Comparison of ENCODE assay signal across 12 cellular contexts in the genomic region with DNA sequence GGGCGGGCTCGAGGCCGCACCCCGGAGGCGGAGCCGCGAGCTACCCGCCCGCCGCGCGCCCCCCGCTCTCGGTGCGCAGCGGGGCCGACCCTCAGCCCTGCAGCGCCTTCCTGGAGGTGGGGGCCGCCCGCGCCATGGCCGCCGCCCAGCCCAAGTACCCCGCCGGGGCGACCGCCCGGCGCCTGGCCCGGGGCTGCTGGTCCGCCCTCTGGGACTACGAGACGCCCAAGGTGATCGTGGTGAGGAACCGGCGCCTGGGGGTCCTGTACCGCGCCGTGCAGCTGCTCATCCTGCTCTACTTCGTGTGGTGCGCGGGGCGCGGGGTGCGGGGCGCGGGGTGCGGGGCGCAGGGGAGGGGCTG. TPM values are rescaled to one million over a fixed set of nuclear protein-coding genes. Genes with fewer than 3 reads are reported as not detected.
DNase-seq lines count a peak whose midpoint lies in the region; ATAC-seq and TF ChIP-seq lines count a peak whose summit lies in the region.
"Had no signal": no experiment of that assay in that cellular context is flagged by ENCODE, and none has a peak within 500 bp of the region (broad histone marks: within the 10 kb centered on the region; RNA-seq: fewer than 3 reads in every experiment).

Gene P2RX2, plus strand, starts transcription at position 94 of the 361 bp plus-strand sequence. Its CDS starts 41 bp downstream, at position 135.

- no peak within 1 kb of the TSS for H3K27ac ChIP-seq in CD4-positive, alpha-beta memory T cell (ENCODE audit: low read depth, low read length)
- no peak within 1 kb of the TSS for H3K27ac ChIP-seq in ectodermal cell (ENCODE audit: insufficient read depth, low read depth, low read length, poor library complexity, severe bottlenecking)
- H3K27ac ChIP-seq: epithelial cell of prostate had no signal

- peaks cover 19% of the 10 kb centered on the region for H3K27me3 ChIP-seq in CD4-positive, alpha-beta memory T cell (ENCODE audit: insufficient read depth, low read length)
- H3K27me3 ChIP-seq in H7 (ENCODE audit: control insufficient read depth, insufficient read depth, low read length) (peaks cover 52% of the 10 kb centered on the region), ectodermal cell (ENCODE audit: control insufficient read depth, insufficient read depth, low read length, poor library complexity, severe bottlenecking) (peaks cover 74% of the 10 kb centered on the region)

- WGBS in ectodermal cell, 2 experiments = 2 to 3% methylated on average over 43 to 49 of the region's 49 CpGs

- peak within 1 kb of the TSS in 1 of 7 donors; percentile 86 for H3K27ac Mint-ChIP-seq in CD4-positive, alpha-beta memory T cell
- H3K27ac Mint-ChIP-seq in nephron progenitor cell = no peak within 1 kb of the TSS
- H3K27ac Mint-ChIP-seq: activated CD8-positive, alpha-beta T cell treated with anti-CD3 and anti-CD28 coated beads for 36 hours had no signal

- DNase-seq in CD4-positive, alpha-beta memory T cell = no peak
- DNase-seq in H7 (peak; percentile 95), nephron progenitor cell (no peak), DMS153 (lab: John Stamatoyannopoulos, UW) (no peak)
- DNase-seq: activated CD8-positive, alpha-beta T cell treated with anti-CD3 and anti-CD28 coated beads for 36 hours; anterior cingulate cortex; NCI-H510A had no signal

- peaks cover 17 to 18% of the 10 kb centered on the region in 2 donors for H3K27me3 Mint-ChIP-seq in CD4-positive, alpha-beta memory T cell
- peaks cover 67% of the 10 kb centered on the region for H3K27me3 Mint-ChIP-seq in nephron progenitor cell (ENCODE audit: low read depth, poor library complexity)

- no peaks in the 10 kb centered on the region for H3K9me3 ChIP-seq in CD4-positive, alpha-beta memory T cell (ENCODE audit: control insufficient read depth in 1 of 2, low read length in 2 of 2)
- peaks cover 3% of the 10 kb centered on the region for H3K9me3 ChIP-seq in ectodermal cell (ENCODE audit: control insufficient read depth, low read length)

- no peaks in the 10 kb centered on the region for H3K4me1 ChIP-seq in CD4-positive, alpha-beta memory T cell (ENCODE audit: insufficient read depth, low read length)
- no peaks in the 10 kb centered on the region for H3K4me1 ChIP-seq in ectodermal cell (ENCODE audit: control insufficient read depth, insufficient read depth, low read length)

- H3K4me3 Mint-ChIP-seq in CD4-positive, alpha-beta memory T cell = peak within 1 kb of the TSS in 6 of 8 donors; percentile 45 to 62 (median 57)
- peak within 1 kb of the TSS; percentile 80 for H3K4me3 Mint-ChIP-seq in nephron progenitor cell
- H3K4me3 Mint-ChIP-seq: activated CD8-positive, alpha-beta T cell treated with anti-CD3 and anti-CD28 coated beads for 36 hours had no signal

- POLR2A ChIA-PET in CD4-positive, alpha-beta memory T cell (lab: Charles Lee; ENCODE audit: partially characterized antibody) = no interaction called here

- H3K4me3 ChIP-seq in CD4-positive, alpha-beta memory T cell (ENCODE audit: low read length in 2 of 2) = no peak within 1 kb of the TSS
- H3K4me3 ChIP-seq in H7 (ENCODE audit: insufficient read depth, low read depth, low read length) (peak within 1 kb of the TSS; percentile 42), ectodermal cell (ENCODE audit: insufficient read depth, low read depth, low read length) (peak within 1 kb of the TSS; percentile 13)

- no peaks in the 10 kb centered on the region for H3K36me3 ChIP-seq in CD4-positive, alpha-beta memory T cell (ENCODE audit: insufficient read depth, low read length)
- H3K36me3 ChIP-seq in H7 (replicated peaks; ENCODE audit: control insufficient read depth, insufficient read depth, low read length) (no peaks in the 10 kb centered on the region), ectodermal cell (ENCODE audit: control insufficient read depth, insufficient read depth, low read length) (peaks cover 5% of the 10 kb centered on the region)

- CTCF ChIA-PET in CD4-positive, alpha-beta memory T cell (lab: Charles Lee; ENCODE audit: partially characterized antibody) = no interaction called here

- no peaks in the 10 kb centered on the region for H3K36me3 Mint-ChIP-seq in CD4-positive, alpha-beta memory T cell
- H3K36me3 Mint-ChIP-seq in nephron progenitor cell (ENCODE audit: low read depth) = peaks cover 11% of the 10 kb centered on the region

- intact Hi-C loops in CD4-positive, alpha-beta memory T cell (cut with micrococcal nuclease) = no loop called here

- no peak for TF ChIP-seq CTCF in nephron progenitor cell (IDR thresholded peaks at IDR 0.05)

- peaks cover 12 to 31% (median 16%) of the 10 kb centered on the region in 4 donors for H3K4me1 Mint-ChIP-seq in CD4-positive, alpha-beta memory T cell
- peaks cover 36% of the 10 kb centered on the region for H3K4me1 Mint-ChIP-seq in nephron progenitor cell

- peaks cover 0 to 16% (median 9%) of the 10 kb centered on the region in 8 donors for H3K9me3 Mint-ChIP-seq in CD4-positive, alpha-beta memory T cell
- peaks cover 36% of the 10 kb centered on the region for H3K9me3 Mint-ChIP-seq in nephron progenitor cell

- no peak for ATAC-seq in HG02588 (IDR thresholded peaks at IDR 0.05; ENCODE audit: unreplicated experiment)
- no peak for ATAC-seq in HG03039 (IDR thresholded peaks at IDR 0.05; ENCODE audit: unreplicated experiment)
- ATAC-seq: activated CD8-positive, alpha-beta T cell treated with anti-CD3 and anti-CD28 coated beads for 36 hours had no signal

RNA-seq across cellular contexts. Expression of gene P2RX2, which starts in this region (rescaled TPM):
- not detected for total RNA-seq in CD4-positive, alpha-beta memory T cell
- not detected for polyA plus RNA-seq in CD4-positive, alpha-beta memory T cell
- 0.15 and 0.28 TPM in 2 replicates for total RNA-seq in H7 (2014; rRNA removed; shearing (Covaris generic))
- not detected for polyA plus RNA-seq in ectodermal cell (2013, experiment 1 of 4)
- polyA plus RNA-seq in ectodermal cell (2013, experiment 2 of 4) = 0.28 TPM
- polyA plus RNA-seq in ectodermal cell (2013, experiment 3 of 4) = 0.37 TPM
- 0.32 TPM for polyA plus RNA-seq in ectodermal cell (2013, experiment 4 of 4)
- total RNA-seq: activated CD8-positive, alpha-beta T cell treated with anti-CD3 and anti-CD28 coated beads for 36 hours; LHCN-M2 had no signal

Comparison
In these comparisons a context has a peak if more than half of its experiments do, and no peak if none do; other contexts are left out.
1. Peak in DNase-seq and H3K4me3 ChIP-seq in H7; RNA of the gene not detected or under 1 TPM.